ENCODE assay signal across 18 cellular contexts in the genomic region with DNA sequence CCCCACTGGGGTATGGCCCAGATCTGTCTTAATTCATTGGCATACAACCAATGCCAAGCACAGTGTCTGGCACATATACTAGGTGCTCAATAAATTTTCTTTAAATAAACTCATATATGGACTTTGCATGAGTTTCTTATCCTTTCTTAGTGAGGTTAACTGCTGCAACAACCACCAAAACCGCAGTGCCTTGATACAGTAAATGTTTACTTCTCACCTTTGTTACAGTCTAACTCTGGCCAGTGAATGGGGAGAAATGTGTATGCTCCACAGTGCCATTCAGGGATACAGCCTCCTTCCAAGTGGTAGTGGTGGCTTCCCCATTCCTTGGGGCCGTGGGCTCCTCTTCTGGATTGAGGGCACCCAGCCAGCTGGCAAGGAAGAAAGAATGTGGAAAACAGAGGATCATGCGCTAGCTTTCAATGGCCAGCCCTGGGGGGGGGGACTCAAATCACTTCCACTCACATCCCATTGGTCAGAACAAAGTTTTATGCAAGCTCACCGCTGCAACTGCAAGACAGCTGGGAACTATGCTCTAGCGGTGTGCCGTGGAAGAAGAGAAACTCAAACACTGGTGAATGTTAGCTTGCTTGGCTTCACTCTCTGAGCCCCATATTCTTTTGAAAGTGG. TPM values are rescaled to one million over a fixed set of nuclear protein-coding genes. Genes with fewer than 3 reads are reported as not detected.
DNase-seq lines count a peak whose midpoint lies in the region; ATAC-seq and TF ChIP-seq lines count a peak whose summit lies in the region.
"Had no signal": no experiment of that assay in that cellular context is flagged by ENCODE, and none has a peak within 500 bp of the region (broad histone marks: within the 10 kb centered on the region; RNA-seq: fewer than 3 reads in every experiment).

No MANE protein-coding gene starts in this region.

- peaks cover 11% of the 10 kb centered on the region for H3K4me1 Mint-ChIP-seq in central memory CD8-positive, alpha-beta T cell
- H3K4me1 Mint-ChIP-seq in activated CD4-positive, alpha-beta T cell treated with anti-CD3 and anti-CD28 coated beads, Interleukin-2, amount 10 ng/mL, durations not matched to agents 24 days and 14 days, result peaks cover 3% of the 10 kb centered on the region
- H3K4me1 Mint-ChIP-seq: CD14-positive monocyte had no signal

- WGBS in ovary, 3 donors, result 57 to 75% (median 72%) methylated on average over 6 of the region's 6 CpGs

- intact Hi-C loops in A673 (cut with micrococcal nuclease; ENCODE audit: unreplicated experiment), result no loop called here
- intact Hi-C loops in ovary (cut with DNase I), result no loop called here
- intact Hi-C loops in activated CD4-positive, alpha-beta T cell treated with anti-CD3 and anti-CD28 coated beads, Interleukin-2, amount 10 ng/mL, durations not matched to agents 24 days and 14 days (cut with micrococcal nuclease), result no loop called here

- POLR2A ChIA-PET in A673 (lab: Charles Lee; ENCODE audit: low non-redundant PET), result no interaction called here

- no peak for TF ChIP-seq CTCF in A673 (conservative IDR thresholded peaks at IDR 0.05; ENCODE audit: low read depth, low read length)
- TF ChIP-seq CTCF in ovary (IDR thresholded peaks at IDR 0.05), result no peak

- peak overlapping the region; percentile 46 for H3K4me3 Mint-ChIP-seq in central memory CD8-positive, alpha-beta T cell
- no peak overlapping the region for H3K4me3 Mint-ChIP-seq in activated CD4-positive, alpha-beta T cell treated with anti-CD3 and anti-CD28 coated beads, Interleukin-2, amount 10 ng/mL, durations not matched to agents 24 days and 14 days
- H3K4me3 Mint-ChIP-seq: CD14-positive monocyte; naive thymus-derived CD8-positive, alpha-beta T cell; stimulated activated naive CD8-positive, alpha-beta T cell treated with anti-CD3 and anti-CD28 coated beads, Interleukin-15, Interleukin-2, amounts not matched to agents 100 ng/mL and 50 ng/mL, for 24 hours had no signal

- TF ChIP-seq EP300 in ovary (IDR thresholded peaks at IDR 0.05), result no peak

- H3K27ac ChIP-seq in A673 (ENCODE audit: low read depth, low read length, poor library complexity, severe bottlenecking) (no peak overlapping the region), ovary (no peak overlapping the region)
- H3K27ac ChIP-seq: A549, HL-60, upper lobe of left lung had no signal

- H3K36me3 ChIP-seq in A673 (ENCODE audit: insufficient read depth, low read length, poor library complexity, severe bottlenecking) (no peaks in the 10 kb centered on the region), ovary (no peaks in the 10 kb centered on the region)
- H3K36me3 ChIP-seq: upper lobe of left lung had no signal

- H3K4me1 ChIP-seq in A673 (ENCODE audit: insufficient read depth, low read length, poor library complexity, severe bottlenecking) (no peaks in the 10 kb centered on the region), ovary (ENCODE audit: insufficient read depth) (no peaks in the 10 kb centered on the region)

- no TSS peak for BruUV-seq in A673 (replicated peaks; lab: Mats Ljungman, UMichigan)

- H3K27ac Mint-ChIP-seq in central memory CD8-positive, alpha-beta T cell (ENCODE audit: low read depth), result no peak overlapping the region
- H3K27ac Mint-ChIP-seq in activated CD4-positive, alpha-beta T cell treated with anti-CD3 and anti-CD28 coated beads, Interleukin-2, amount 10 ng/mL, durations not matched to agents 24 days and 14 days, result no peak overlapping the region
- H3K27ac Mint-ChIP-seq: stimulated activated naive CD8-positive, alpha-beta T cell treated with anti-CD3 and anti-CD28 coated beads, Interleukin-15, Interleukin-2, amounts not matched to agents 100 ng/mL and 50 ng/mL, for 24 hours had no signal

- DNase-seq in A673 (ENCODE audit: low spot score) (peak; percentile 61), M059J (ENCODE audit: low read depth) (peak; percentile 68), iris pigment epithelial cell (ENCODE audit: low read depth) (peak; percentile 28), C1 segment of cervical spinal cord (lab: John Stamatoyannopoulos, UW) (no peak), activated gamma-delta T cell treated with Interleukin-2 at 50 U/mL for 16 hours (no peak), ovary (no peak)
- DNase-seq in central memory CD8-positive, alpha-beta T cell (ENCODE audit: low spot score in 2 of 2), result no peak
- DNase-seq in activated CD4-positive, alpha-beta T cell treated with anti-CD3 and anti-CD28 coated beads, Interleukin-2, amount 10 ng/mL, durations not matched to agents 24 days and 14 days, result no peak
- DNase-seq: activated CD4-positive, alpha-beta T cell treated with anti-CD3 and anti-CD28 coated beads for 48 hours; DMS153; effector CD8-positive, alpha-beta T cell; naive thymus-derived CD8-positive, alpha-beta T cell; NCI-H187 treated with DMSO at 0.1 percent for 48 hours; upper lobe of left lung had no signal

- no peaks in the 10 kb centered on the region for H3K27me3 ChIP-seq in A673 (replicated peaks; ENCODE audit: insufficient read depth, low read depth, low read length, poor library complexity)
- H3K27me3 ChIP-seq in ovary, result no peaks in the 10 kb centered on the region
- H3K27me3 ChIP-seq: upper lobe of left lung had no signal

- H3K9me3 Mint-ChIP-seq in central memory CD8-positive, alpha-beta T cell, result no peaks in the 10 kb centered on the region
- no peaks in the 10 kb centered on the region for H3K9me3 Mint-ChIP-seq in activated CD4-positive, alpha-beta T cell treated with anti-CD3 and anti-CD28 coated beads, Interleukin-2, amount 10 ng/mL, durations not matched to agents 24 days and 14 days
- H3K9me3 Mint-ChIP-seq: naive thymus-derived CD8-positive, alpha-beta T cell; stimulated activated naive CD8-positive, alpha-beta T cell treated with anti-CD3 and anti-CD28 coated beads, Interleukin-15, Interleukin-2, amounts not matched to agents 100 ng/mL and 50 ng/mL, for 24 hours had no signal

- TF ChIP-seq POLR2A in ovary (IDR thresholded peaks at IDR 0.05), result no peak

- peaks cover 11% of the 10 kb centered on the region for H3K27me3 Mint-ChIP-seq in central memory CD8-positive, alpha-beta T cell
- H3K27me3 Mint-ChIP-seq in activated CD4-positive, alpha-beta T cell treated with anti-CD3 and anti-CD28 coated beads, Interleukin-2, amount 10 ng/mL, durations not matched to agents 24 days and 14 days, result peaks cover 2% of the 10 kb centered on the region
- H3K27me3 Mint-ChIP-seq: stimulated activated naive CD8-positive, alpha-beta T cell treated with anti-CD3 and anti-CD28 coated beads, Interleukin-15, Interleukin-2, amounts not matched to agents 100 ng/mL and 50 ng/mL, for 24 hours had no signal

- peak; percentile 52 for ATAC-seq in central memory CD8-positive, alpha-beta T cell (replicated peaks; ENCODE audit: extremely low read depth, poor library complexity, severe bottlenecking)
- ATAC-seq: A549; naive thymus-derived CD8-positive, alpha-beta T cell had no signal

- H3K4me3 ChIP-seq in A673 (ENCODE audit: low read depth, low read length, poor library complexity, severe bottlenecking) (no peak overlapping the region), ovary (no peak overlapping the region)
- H3K4me3 ChIP-seq: A549, upper lobe of left lung had no signal

- CTCF ChIA-PET in A673 (lab: Charles Lee), result no interaction called here

- H3K9me3 ChIP-seq in A673 (ENCODE audit: low read depth, low read length, poor library complexity, severe bottlenecking) (no peaks in the 10 kb centered on the region), ovary (no peaks in the 10 kb centered on the region)
- H3K9me3 ChIP-seq: A549, upper lobe of left lung had no signal

- H3K36me3 Mint-ChIP-seq in central memory CD8-positive, alpha-beta T cell (ENCODE audit: insufficient read depth), result peaks cover 1% of the 10 kb centered on the region
- H3K36me3 Mint-ChIP-seq in activated CD4-positive, alpha-beta T cell treated with anti-CD3 and anti-CD28 coated beads, Interleukin-2, amount 10 ng/mL, durations not matched to agents 24 days and 14 days (ENCODE audit: low read depth), result no peaks in the 10 kb centered on the region
- H3K36me3 Mint-ChIP-seq: CD14-positive monocyte; naive thymus-derived CD8-positive, alpha-beta T cell had no signal

RNA-seq across cellular contexts. Expression of a gene that starts 51.1 kb away (rescaled TPM):
- total RNA-seq in A673 (2021), result 1.3 and 1.6 TPM in 2 replicates
- 79.8 and 110 TPM in 2 replicates for total RNA-seq in M059J (2014; rRNA removed; shearing (Covaris generic))
- 10 to 100 TPM; 10.0 to 67.9 (median 20.4) TPM for total RNA-seq in ovary
- polyA plus RNA-seq in ovary, result 10 to 100 TPM; 21.5 to 41.5 TPM
- 11.5 and 16.5 TPM in 2 replicates for total RNA-seq in activated CD4-positive, alpha-beta T cell treated with anti-CD3 and anti-CD28 coated beads, Interleukin-2, amount 10 ng/mL, durations not matched to agents 24 days and 14 days

RNA-seq across cellular contexts. Expression of a gene that starts 54.0 kb away (rescaled TPM):
- total RNA-seq in A673 (2021), result 179 and 196 TPM in 2 replicates
- 101 and 132 TPM in 2 replicates for total RNA-seq in M059J (2014; rRNA removed; shearing (Covaris generic))
- 10 to 100 TPM; 34.9 to 72.7 (median 47.9) TPM for total RNA-seq in ovary
- 10 to 100 TPM; 22.4 to 39.9 TPM for polyA plus RNA-seq in ovary
- 92.4 and 96.0 TPM in 2 replicates for total RNA-seq in activated CD4-positive, alpha-beta T cell treated with anti-CD3 and anti-CD28 coated beads, Interleukin-2, amount 10 ng/mL, durations not matched to agents 24 days and 14 days

Comparison
In these comparisons a context has a peak if more than half of its experiments do, and no peak if none do; other contexts are left out.
1. DNase-seq: peak in A673 (single experiment), M059J (single experiment) and iris pigment epithelial cell (single experiment); none in central memory CD8-positive, alpha-beta T cell (0 of 2), C1 segment of cervical spinal cord (0 of 14), activated gamma-delta T cell treated with Interleukin-2 at 50 U/mL for 16 hours (single experiment), ovary (0 of 5) and activated CD4-positive, alpha-beta T cell treated with anti-CD3 and anti-CD28 coated beads, Interleukin-2, amount 10 ng/mL, durations not matched to agents 24 days and 14 days (single experiment).